In the genomic region with DNA sequence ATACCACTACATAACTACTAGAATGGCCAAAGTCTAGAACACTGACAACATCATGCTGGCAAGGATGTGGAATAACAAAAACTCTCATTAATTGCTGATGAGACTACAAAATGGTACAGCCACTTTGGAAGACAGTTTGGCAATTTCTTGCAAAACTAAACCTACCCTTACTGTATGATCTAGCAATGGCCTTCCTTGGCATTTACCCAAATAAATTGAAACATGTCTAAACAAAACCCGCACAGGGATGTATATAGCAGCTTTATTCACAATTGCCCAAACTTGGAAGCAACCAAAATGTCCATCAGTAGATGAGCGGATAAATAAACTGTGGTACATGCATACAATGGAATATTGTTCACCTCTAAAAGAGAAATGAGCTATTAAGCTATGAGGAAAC, we compare ENCODE assay signal across 8 cellular contexts.
"Had no signal": no experiment of that assay in that cellular context is flagged by ENCODE, and none has a peak within 500 bp of the region (broad histone marks: within the 10 kb centered on the region; RNA-seq: fewer than 3 reads in every experiment).

No MANE protein-coding gene starts in this region.

- H3K9me3 ChIP-seq: HAP-1 had no signal

- H3K9me3 Mint-ChIP-seq: HFFc6, IgD-negative memory B cell had no signal

- H3K36me3 Mint-ChIP-seq: IgD-negative memory B cell had no signal

- H3K36me3 ChIP-seq: HAP-1 had no signal

- DNase-seq: GM23248, GOT3, H7, HFFc6 had no signal

- H3K27ac Mint-ChIP-seq: HFFc6, IgD-negative memory B cell had no signal

- H3K27ac ChIP-seq: GM23248, HL-60 had no signal

- H3K4me1 Mint-ChIP-seq: IgD-negative memory B cell had no signal

- FAIRE-seq: HepG2 had no signal

- H3K4me3 Mint-ChIP-seq: HFFc6, IgD-negative memory B cell had no signal

- H3K4me3 ChIP-seq: GM23248, HAP-1 had no signal

- H3K4me1 ChIP-seq: HAP-1 had no signal
